In the genomic region with DNA sequence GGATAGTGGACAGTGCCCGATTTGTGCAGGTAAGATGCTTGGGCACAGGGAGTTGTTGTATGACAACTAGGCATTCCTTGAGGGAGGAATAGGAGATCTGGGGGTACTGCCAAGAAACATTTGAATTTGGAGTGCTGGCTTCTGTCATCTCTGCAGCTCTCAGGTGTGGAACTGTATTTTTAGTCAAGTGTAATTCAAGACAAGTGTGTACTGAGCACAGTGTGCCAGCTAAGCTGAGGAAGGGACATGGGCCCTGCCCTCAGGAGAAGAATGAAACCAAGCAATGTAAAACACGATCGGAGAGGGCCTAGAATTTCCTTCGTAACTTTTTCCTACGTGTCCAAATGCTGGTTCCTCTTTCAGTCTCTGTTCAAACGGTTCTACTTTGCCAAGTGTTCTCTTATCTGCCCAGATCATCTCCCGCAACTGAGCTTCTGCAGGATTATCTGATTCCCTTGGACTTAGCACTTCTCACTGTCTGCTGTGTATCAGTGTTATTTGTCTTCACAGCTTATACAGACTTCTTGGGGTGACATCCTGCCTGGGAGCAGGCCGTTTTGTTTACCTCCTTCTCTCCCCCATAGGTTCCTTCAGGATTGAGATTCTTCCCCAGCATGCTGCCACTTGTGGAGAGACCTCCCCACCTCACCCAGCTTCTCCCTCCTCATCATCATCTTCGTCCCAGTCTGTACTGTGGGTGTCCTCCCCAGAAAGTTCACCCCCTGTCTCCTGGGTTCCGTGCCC, we compare ENCODE assay signal across 11 cellular contexts. TPM values are rescaled to one million over a fixed set of nuclear protein-coding genes. Genes with fewer than 3 reads are reported as not detected.
DNase-seq lines count a peak whose midpoint lies in the region; ATAC-seq and TF ChIP-seq lines count a peak whose summit lies in the region.
"Had no signal": no experiment of that assay in that cellular context is flagged by ENCODE, and none has a peak within 500 bp of the region (broad histone marks: within the 10 kb centered on the region; RNA-seq: fewer than 3 reads in every experiment).

No MANE protein-coding gene starts in this region.

- DNase-seq in activated naive CD4-positive, alpha-beta T cell treated with anti-CD3 and anti-CD28 coated beads for 36 hours, result no peak
- DNase-seq in NOMO-1 (lab: John Stamatoyannopoulos, UW; ENCODE audit: unreplicated experiment in 2 of 2) (peak; percentile 44 to 75), endodermal cell (peak; percentile 58), NCI-H226 (no peak)
- no peak for DNase-seq in stimulated activated naive CD8-positive, alpha-beta T cell treated with anti-CD3 and anti-CD28 coated beads, Interleukin-15, amount 100 ng/mL, for 72 hours
- DNase-seq: activated gamma-delta T cell had no signal

- CTCF ChIA-PET in activated naive CD4-positive, alpha-beta T cell treated with anti-CD3 and anti-CD28 coated beads for 36 hours (lab: Charles Lee), result interaction anchor here (0.6 to 2.0 kb wide), 2 partner anchors 21 to 137 kb away, joined by 3 to 4 read pairs; no protein-coding TSS in a partner anchor

- intact Hi-C loops in activated naive CD4-positive, alpha-beta T cell treated with anti-CD3 and anti-CD28 coated beads for 36 hours (cut with micrococcal nuclease), result loop anchor here (2.0 kb wide), 1 partner anchor 195 kb away; a partner anchor contains a TSS

- ATAC-seq in stimulated activated naive CD8-positive, alpha-beta T cell treated with anti-CD3 and anti-CD28 coated beads, Interleukin-15, amount 100 ng/mL, for 72 hours, result peak; percentile 19
- ATAC-seq in GM18867 (IDR thresholded peaks at IDR 0.05; ENCODE audit: unreplicated experiment), result no peak
- no peak for ATAC-seq in GM19452 (IDR thresholded peaks at IDR 0.05; ENCODE audit: unreplicated experiment)

- H3K27ac ChIP-seq in endodermal cell (ENCODE audit: low read depth, low read length), result no peak overlapping the region

- H3K4me3 ChIP-seq in endodermal cell (ENCODE audit: low read length), result no peak overlapping the region
- H3K4me3 ChIP-seq: HAP-1 had no signal

- WGBS in endodermal cell (ENCODE audit: insufficient coverage in 1 of 2, insufficient read length in 1 of 2), 2 experiments, result 77 to 80% methylated on average over 10 of the region's 10 CpGs

- H3K27me3 ChIP-seq in endodermal cell (ENCODE audit: control insufficient read depth, insufficient read depth, low read length, poor library complexity, severe bottlenecking), result peaks cover 8% of the 10 kb centered on the region

- H3K9me3 Mint-ChIP-seq in activated naive CD4-positive, alpha-beta T cell treated with anti-CD3 and anti-CD28 coated beads, Interleukin-2, amount 50 U/mL, for 24 hours, result no peaks in the 10 kb centered on the region
- no peaks in the 10 kb centered on the region for H3K9me3 Mint-ChIP-seq in activated naive CD4-positive, alpha-beta T cell treated with anti-CD3 and anti-CD28 coated beads for 36 hours
- peaks cover 4% of the 10 kb centered on the region for H3K9me3 Mint-ChIP-seq in endodermal cell
- H3K9me3 Mint-ChIP-seq in stimulated activated naive CD8-positive, alpha-beta T cell treated with anti-CD3 and anti-CD28 coated beads, Interleukin-15, amount 100 ng/mL, for 72 hours, result no peaks in the 10 kb centered on the region

- peak overlapping the region; percentile 65 for H3K4me3 Mint-ChIP-seq in activated naive CD4-positive, alpha-beta T cell treated with anti-CD3 and anti-CD28 coated beads, Interleukin-2, amount 50 U/mL, for 24 hours
- H3K4me3 Mint-ChIP-seq in activated naive CD4-positive, alpha-beta T cell treated with anti-CD3 and anti-CD28 coated beads for 36 hours, result no peak overlapping the region
- peak overlapping the region; percentile 18 for H3K4me3 Mint-ChIP-seq in endodermal cell
- peak overlapping the region; percentile 24 to 75 for H3K4me3 Mint-ChIP-seq in stimulated activated naive CD8-positive, alpha-beta T cell treated with anti-CD3 and anti-CD28 coated beads, Interleukin-15, amount 100 ng/mL, for 72 hours

- peaks cover 8% of the 10 kb centered on the region for H3K9me3 ChIP-seq in endodermal cell (ENCODE audit: control insufficient read depth, low read length)
- H3K9me3 ChIP-seq: HAP-1 had no signal

- no peak overlapping the region for H3K27ac Mint-ChIP-seq in activated naive CD4-positive, alpha-beta T cell treated with anti-CD3 and anti-CD28 coated beads, Interleukin-2, amount 50 U/mL, for 24 hours
- H3K27ac Mint-ChIP-seq in activated naive CD4-positive, alpha-beta T cell treated with anti-CD3 and anti-CD28 coated beads for 36 hours, result no peak overlapping the region
- peak overlapping the region; percentile 40 for H3K27ac Mint-ChIP-seq in endodermal cell
- no peak overlapping the region for H3K27ac Mint-ChIP-seq in stimulated activated naive CD8-positive, alpha-beta T cell treated with anti-CD3 and anti-CD28 coated beads, Interleukin-15, amount 100 ng/mL, for 72 hours

- H3K36me3 Mint-ChIP-seq in activated naive CD4-positive, alpha-beta T cell treated with anti-CD3 and anti-CD28 coated beads, Interleukin-2, amount 50 U/mL, for 24 hours, result no peaks in the 10 kb centered on the region
- no peaks in the 10 kb centered on the region for H3K36me3 Mint-ChIP-seq in activated naive CD4-positive, alpha-beta T cell treated with anti-CD3 and anti-CD28 coated beads for 36 hours (ENCODE audit: low read depth)
- H3K36me3 Mint-ChIP-seq in endodermal cell (ENCODE audit: low read depth), result no peaks in the 10 kb centered on the region

- H3K27me3 Mint-ChIP-seq in activated naive CD4-positive, alpha-beta T cell treated with anti-CD3 and anti-CD28 coated beads, Interleukin-2, amount 50 U/mL, for 24 hours, result no peaks in the 10 kb centered on the region
- no peaks in the 10 kb centered on the region for H3K27me3 Mint-ChIP-seq in activated naive CD4-positive, alpha-beta T cell treated with anti-CD3 and anti-CD28 coated beads for 36 hours (ENCODE audit: low read depth)
- H3K27me3 Mint-ChIP-seq in endodermal cell (ENCODE audit: insufficient read depth), result peaks cover 55% of the 10 kb centered on the region
- no peaks in the 10 kb centered on the region for H3K27me3 Mint-ChIP-seq in stimulated activated naive CD8-positive, alpha-beta T cell treated with anti-CD3 and anti-CD28 coated beads, Interleukin-15, amount 100 ng/mL, for 72 hours

- H3K4me1 Mint-ChIP-seq in activated naive CD4-positive, alpha-beta T cell treated with anti-CD3 and anti-CD28 coated beads, Interleukin-2, amount 50 U/mL, for 24 hours, result peaks cover 12% of the 10 kb centered on the region
- peaks cover 14% of the 10 kb centered on the region for H3K4me1 Mint-ChIP-seq in activated naive CD4-positive, alpha-beta T cell treated with anti-CD3 and anti-CD28 coated beads for 36 hours (ENCODE audit: low read depth)
- peaks cover 18% of the 10 kb centered on the region for H3K4me1 Mint-ChIP-seq in endodermal cell
- H3K4me1 Mint-ChIP-seq in stimulated activated naive CD8-positive, alpha-beta T cell treated with anti-CD3 and anti-CD28 coated beads, Interleukin-15, amount 100 ng/mL, for 72 hours, result peaks cover 19% of the 10 kb centered on the region

- H3K36me3 ChIP-seq in endodermal cell (ENCODE audit: control insufficient read depth, insufficient read depth, low read length), result no peaks in the 10 kb centered on the region
- H3K36me3 ChIP-seq: HAP-1 had no signal

- no peak for TF ChIP-seq CTCF in endodermal cell (conservative IDR thresholded peaks at IDR 0.05)

- H3K9ac ChIP-seq in endodermal cell (ENCODE audit: extremely low read depth, low read length, poor library complexity, severe bottlenecking), result no peak overlapping the region

- no peaks in the 10 kb centered on the region for H3K4me1 ChIP-seq in endodermal cell (ENCODE audit: control insufficient read depth, insufficient read depth, low read length)
- H3K4me1 ChIP-seq: HAP-1 had no signal

RNA-seq across cellular contexts. Expression of a gene that starts 27.6 kb away (rescaled TPM):
- total RNA-seq in activated naive CD4-positive, alpha-beta T cell treated with anti-CD3 and anti-CD28 coated beads for 36 hours, result not detected
- total RNA-seq in endodermal cell, result 1 to 10 TPM; 6.4 to 7.8 TPM
- polyA plus RNA-seq in endodermal cell (2013, experiment 1 of 2), result 6.1 TPM
- polyA plus RNA-seq in endodermal cell (2013, experiment 2 of 2), result 5.2 TPM
- total RNA-seq: posterior vena cava had no signal

RNA-seq across cellular contexts. Expression of a gene that starts 30.8 kb away (rescaled TPM):
- not detected for total RNA-seq in activated naive CD4-positive, alpha-beta T cell treated with anti-CD3 and anti-CD28 coated beads for 36 hours
- not detected for total RNA-seq in endodermal cell
- not detected for polyA plus RNA-seq in endodermal cell (2013, experiment 1 of 2)
- polyA plus RNA-seq in endodermal cell (2013, experiment 2 of 2), result not detected

RNA-seq across cellular contexts. Expression of a gene that starts 57.0 kb away (rescaled TPM):
- under 1 TPM; 0.26 to 0.44 TPM for total RNA-seq in activated naive CD4-positive, alpha-beta T cell treated with anti-CD3 and anti-CD28 coated beads for 36 hours
- total RNA-seq in endodermal cell, result 1 to 10 TPM; 1.8 TPM
- polyA plus RNA-seq in endodermal cell (2013, experiment 1 of 2), result 1.5 TPM
- 0.95 TPM for polyA plus RNA-seq in endodermal cell (2013, experiment 2 of 2)

Comparison
In these comparisons a context has a peak if more than half of its experiments do, and no peak if none do; other contexts are left out.
1. DNase-seq: peak in NOMO-1 (2 of 2) and endodermal cell (single experiment); none in activated naive CD4-positive, alpha-beta T cell treated with anti-CD3 and anti-CD28 coated beads for 36 hours (single experiment), stimulated activated naive CD8-positive, alpha-beta T cell treated with anti-CD3 and anti-CD28 coated beads, Interleukin-15, amount 100 ng/mL, for 72 hours (0 of 2) and NCI-H226 (single experiment).
2. RNA of a gene that starts 27.6 kb away (total RNA-seq): 6.4 to 7.8 TPM in endodermal cell; not detected in activated naive CD4-positive, alpha-beta T cell treated with anti-CD3 and anti-CD28 coated beads for 36 hours; every median in the first group is over 4 times any median in the second.